ENCODE assay signal across 15 cellular contexts in genomic region chr11:11857769-11858168, GRCh38. TPM values are rescaled to one million over a fixed set of nuclear protein-coding genes. Genes with fewer than 3 reads are reported as not detected.
DNase-seq lines count a peak whose midpoint lies in the region; ATAC-seq, FAIRE-seq and TF ChIP-seq lines count a peak whose summit lies in the region.
"Had no signal": no experiment of that assay in that cellular context is flagged by ENCODE, and none has a peak within 500 bp of the region (broad histone marks: within the 10 kb centered on the region; RNA-seq: fewer than 3 reads in every experiment).

No MANE protein-coding gene starts in this region.

- peak overlapping the region; percentile 56 for H3K4me3 Mint-ChIP-seq in activated CD8-positive, alpha-beta memory T cell treated with anti-CD3 and anti-CD28 coated beads, Interleukin-2, amount 10 ng/mL, durations not matched to agents 7 days and 5 days
- H3K4me3 Mint-ChIP-seq: neural progenitor cell had no signal

- peaks cover 97% of the 10 kb centered on the region for H3K79me2 ChIP-seq in Karpas-422 (ENCODE audit: low read length)

- H3K27ac ChIP-seq in Panc1 (ENCODE audit: low read length): peak overlapping the region; percentile 75
- peak overlapping the region in 1 of 2 donors; percentile 14 for H3K27ac ChIP-seq in small intestine (ENCODE audit: low read depth in 1 of 2, low read length in 1 of 2)
- H3K27ac ChIP-seq in Karpas-422 (ENCODE audit: low read length): no peak overlapping the region
- H3K27ac ChIP-seq: esophagus muscularis mucosa, lower lobe of right lung, neural progenitor cell, tibial nerve had no signal

- CTCF ChIA-PET in activated CD8-positive, alpha-beta memory T cell treated with anti-CD3 and anti-CD28 coated beads, Interleukin-2, amount 10 ng/mL, durations not matched to agents 7 days and 5 days (lab: Charles Lee): interaction anchor here (1.3 to 2.0 kb wide), 4 partner anchors 9 to 187 kb away, joined by 4 to 9 read pairs (median 5); no protein-coding TSS in a partner anchor
- CTCF ChIA-PET in Panc1 (lab: Charles Lee): interaction anchor here (0.5 kb wide), 1 partner anchor 17 kb away, joined by 4 read pairs; no protein-coding TSS in a partner anchor

- no peak overlapping the region for H3K4me2 ChIP-seq in Karpas-422 (ENCODE audit: low read depth, low read length, poor library complexity, severe bottlenecking)
- H3K4me2 ChIP-seq: neural progenitor cell, smooth muscle cell had no signal

- H3K27me3 ChIP-seq in Panc1 (ENCODE audit: control insufficient read depth, insufficient read depth, low read length) (no peaks in the 10 kb centered on the region), small intestine (ENCODE audit: control insufficient read depth in 2 of 2, insufficient read depth in 2 of 2, low read length in 2 of 2) (no peaks in the 10 kb centered on the region), Karpas-422 (ENCODE audit: low read length) (no peaks in the 10 kb centered on the region)
- H3K27me3 ChIP-seq: esophagus muscularis mucosa, neural progenitor cell, tibial nerve had no signal

- TF ChIP-seq CTCF in Panc1 (IDR thresholded peaks at IDR 0.05) (no peak), D721Med (IDR thresholded peaks at IDR 0.05; ENCODE audit: insufficient read depth, missing control alignments) (no peak)

- H3K27ac Mint-ChIP-seq in activated CD8-positive, alpha-beta memory T cell treated with anti-CD3 and anti-CD28 coated beads, Interleukin-2, amount 10 ng/mL, durations not matched to agents 7 days and 5 days: peak overlapping the region; percentile 67
- H3K27ac Mint-ChIP-seq: neural progenitor cell had no signal

- peak; percentile 76 for ATAC-seq in activated CD8-positive, alpha-beta memory T cell treated with anti-CD3 and anti-CD28 coated beads, Interleukin-2, amount 10 ng/mL, durations not matched to agents 7 days and 5 days
- peak; percentile 80 for ATAC-seq in Panc1
- ATAC-seq: lower lobe of right lung had no signal

- peaks cover 39% of the 10 kb centered on the region for H3K4me1 Mint-ChIP-seq in activated CD8-positive, alpha-beta memory T cell treated with anti-CD3 and anti-CD28 coated beads, Interleukin-2, amount 10 ng/mL, durations not matched to agents 7 days and 5 days
- H3K4me1 Mint-ChIP-seq: neural progenitor cell had no signal

- BruUV-seq in Panc1 (replicated peaks; lab: Mats Ljungman, UMichigan): no TSS peak

- in situ Hi-C loops in Panc1 (cut with HindIII; ENCODE audit: low pct_unique_long_range_greater_than_20kb, low sequenced_read_pairs): no loop called here

- H3K4me1 ChIP-seq in Panc1 (ENCODE audit: control insufficient read depth, insufficient read depth, low read length): peaks cover 51% of the 10 kb centered on the region
- H3K4me1 ChIP-seq in small intestine (ENCODE audit: control insufficient read depth in 2 of 2, insufficient read depth in 1 of 2, low read depth in 1 of 2, low read length in 1 of 2): peaks cover 2 to 7% of the 10 kb centered on the region in 2 donors
- H3K4me1 ChIP-seq in Karpas-422 (ENCODE audit: low read length): no peaks in the 10 kb centered on the region
- H3K4me1 ChIP-seq: neural progenitor cell had no signal

- FAIRE-seq in small intestine (lab: Jason Lieb, UNC) (no peak), D721Med (lab: Jason Lieb, UNC) (no peak)

- 75 to 83% (median 79%) methylated on average over 5 of the region's 5 CpGs for WGBS in small intestine, 3 donors

- H3K9ac ChIP-seq in Karpas-422 (ENCODE audit: low read length): no peak overlapping the region
- H3K9ac ChIP-seq: neural progenitor cell had no signal

- H3K36me3 Mint-ChIP-seq in activated CD8-positive, alpha-beta memory T cell treated with anti-CD3 and anti-CD28 coated beads, Interleukin-2, amount 10 ng/mL, durations not matched to agents 7 days and 5 days: peaks cover 1% of the 10 kb centered on the region

- H3K9me3 ChIP-seq in Panc1 (ENCODE audit: control insufficient read depth, insufficient read depth, low read depth, low read length) (no peaks in the 10 kb centered on the region), small intestine (ENCODE audit: control insufficient read depth, low read depth) (no peaks in the 10 kb centered on the region), Karpas-422 (ENCODE audit: low read length) (no peaks in the 10 kb centered on the region)
- H3K9me3 ChIP-seq: esophagus muscularis mucosa, lower lobe of right lung, tibial nerve had no signal

- H4K20me1 ChIP-seq in Karpas-422 (ENCODE audit: insufficient read depth, low read depth, low read length): peaks cover 4% of the 10 kb centered on the region; the same call in 1 of the 2 replicates

- no peak overlapping the region for H2AFZ ChIP-seq in Karpas-422 (ENCODE audit: low read length)
- H2AFZ ChIP-seq: neural progenitor cell had no signal

- H3K36me3 ChIP-seq in Panc1 (ENCODE audit: control insufficient read depth, insufficient read depth, low read length): no peaks in the 10 kb centered on the region
- no peaks in the 10 kb centered on the region for H3K36me3 ChIP-seq in small intestine (ENCODE audit: control insufficient read depth in 2 of 2, insufficient read depth in 2 of 2, low read length in 2 of 2)
- H3K36me3 ChIP-seq in Karpas-422 (ENCODE audit: insufficient read depth, low read length): no peaks in the 10 kb centered on the region
- H3K36me3 ChIP-seq: esophagus muscularis mucosa, lower lobe of right lung, neural progenitor cell, tibial nerve had no signal

- H3K9me3 Mint-ChIP-seq in activated CD8-positive, alpha-beta memory T cell treated with anti-CD3 and anti-CD28 coated beads, Interleukin-2, amount 10 ng/mL, durations not matched to agents 7 days and 5 days (ENCODE audit: low read depth): no peaks in the 10 kb centered on the region

- no peaks in the 10 kb centered on the region for H3K9me2 ChIP-seq in Karpas-422 (replicated peaks; ENCODE audit: insufficient read depth, low read length)

- DNase-seq in activated CD8-positive, alpha-beta memory T cell treated with anti-CD3 and anti-CD28 coated beads, Interleukin-2, amount 10 ng/mL, durations not matched to agents 7 days and 5 days: no peak
- no peak for DNase-seq in activated CD8-positive, alpha-beta memory T cell treated with anti-CD3 and anti-CD28 coated beads for 24 hours
- DNase-seq in Panc1 (ENCODE audit: low read depth, low spot score) (no peak), fibroblast of gingiva (ENCODE audit: low read depth) (peak; percentile 37), small intestine (peak; percentile 23), D721Med (ENCODE audit: insufficient read length, low spot score) (no peak), NCI-H526 treated with DMSO at 0.1 percent for 48 hours (lab: John Stamatoyannopoulos, UW) (no peak), Karpas-422 (no peak)
- DNase-seq: hypothalamus, lower lobe of right lung, NCI-H510A treated with DMSO at 0.1 percent for 48 hours had no signal

- no peaks in the 10 kb centered on the region for H3K27me3 Mint-ChIP-seq in activated CD8-positive, alpha-beta memory T cell treated with anti-CD3 and anti-CD28 coated beads, Interleukin-2, amount 10 ng/mL, durations not matched to agents 7 days and 5 days

- H3K4me3 ChIP-seq in Panc1 (ENCODE audit: low read depth in 2 of 2, low read length in 2 of 2): peak overlapping the region; percentile 38 to 40
- H3K4me3 ChIP-seq in small intestine (ENCODE audit: low read depth in 1 of 2, low read length in 2 of 2): no peak overlapping the region
- H3K4me3 ChIP-seq in Karpas-422 (ENCODE audit: low read length): no peak overlapping the region
- H3K4me3 ChIP-seq: esophagus muscularis mucosa, lower lobe of right lung, neural progenitor cell, smooth muscle cell, tibial nerve had no signal

- POLR2A ChIA-PET in Panc1 (lab: Charles Lee): interaction anchor here (1.0 to 1.2 kb wide), 2 partner anchors 9 to 15 kb away, joined by 3 to 4 read pairs; no protein-coding TSS in a partner anchor

- intact Hi-C loops in Panc1 (cut with micrococcal nuclease; ENCODE audit: unreplicated experiment): no loop called here

RNA-seq across cellular contexts. Expression of gene USP47, which starts 16.0 kb away (rescaled TPM):
- 10 to 100 TPM; 40.1 to 44.8 TPM for total RNA-seq in activated CD8-positive, alpha-beta memory T cell treated with anti-CD3 and anti-CD28 coated beads, Interleukin-2, amount 10 ng/mL, durations not matched to agents 7 days and 5 days
- 39.2 TPM for total RNA-seq in Panc1 (2021; ENCODE audit: unreplicated experiment)
- 20.3 TPM for polyA plus RNA-seq in Panc1 (2012; ENCODE audit: insufficient read length)
- 10 to 100 TPM; 14.6 to 21.9 (median 19.0) TPM for polyA plus RNA-seq in small intestine
- total RNA-seq in Karpas-422 (2014; rRNA removed; shearing (Covaris generic); ENCODE audit: low replicate concordance): 47.8 and 61.2 TPM in 2 replicates

Comparison
In these comparisons a context has a peak if more than half of its experiments do, and no peak if none do; other contexts are left out.
1. DNase-seq: peak in fibroblast of gingiva (single experiment) and small intestine (single experiment); none in activated CD8-positive, alpha-beta memory T cell treated with anti-CD3 and anti-CD28 coated beads, Interleukin-2, amount 10 ng/mL, durations not matched to agents 7 days and 5 days (single experiment), activated CD8-positive, alpha-beta memory T cell treated with anti-CD3 and anti-CD28 coated beads for 24 hours (single experiment), Panc1 (single experiment), D721Med (single experiment), NCI-H526 treated with DMSO at 0.1 percent for 48 hours (single experiment) and Karpas-422 (single experiment).
2. H3K4me3 ChIP-seq: peak in Panc1 (2 of 2); none in small intestine (0 of 2) and Karpas-422 (single experiment).